In genomic region chr20:61719691-61720347, GRCh38 we compare ENCODE assay signal across 10 cellular contexts.
DNase-seq lines count a peak whose midpoint lies in the region; ATAC-seq lines count a peak whose summit lies in the region.
"Had no signal": no experiment of that assay in that cellular context is flagged by ENCODE, and none has a peak within 500 bp of the region (broad histone marks: within the 10 kb centered on the region; RNA-seq: fewer than 3 reads in every experiment).

No MANE protein-coding gene starts in this region.

- no peak for ATAC-seq in GM19452 (IDR thresholded peaks at IDR 0.05; ENCODE audit: unreplicated experiment)

- DNase-seq in ELF-1 (ENCODE audit: low read depth, low spot score) (peak; percentile 30), GM03348 (ENCODE audit: low spot score) (no peak), NCI-H69 (lab: John Stamatoyannopoulos, UW) (no peak), midbrain (lab: John Stamatoyannopoulos, UW) (no peak)
- DNase-seq in activated CD8-positive, alpha-beta memory T cell treated with anti-CD3 and anti-CD28 coated beads for 1 hour (ENCODE audit: extremely low read depth in 1 of 2, low read depth in 1 of 2) = peak; percentile 4 to 32
- DNase-seq in effector CD4-positive, alpha-beta T cell = peak; percentile 13
- peak; percentile 57 for DNase-seq in stimulated activated CD4-positive, alpha-beta T cell treated with anti-CD3 and anti-CD28 coated beads, Interleukin-1b, Interleukin-23, amount 100 ng/mL, for 48 hours
- DNase-seq: cortex of kidney, SW 1271 had no signal

Comparison
In these comparisons a context has a peak if more than half of its experiments do, and no peak if none do; other contexts are left out.
1. DNase-seq: peak in ELF-1 (single experiment), activated CD8-positive, alpha-beta memory T cell treated with anti-CD3 and anti-CD28 coated beads for 1 hour (2 of 2), effector CD4-positive, alpha-beta T cell (single experiment) and stimulated activated CD4-positive, alpha-beta T cell treated with anti-CD3 and anti-CD28 coated beads, Interleukin-1b, Interleukin-23, amount 100 ng/mL, for 48 hours (single experiment); none in GM03348 (single experiment), NCI-H69 (single experiment) and midbrain (single experiment).